In the genomic region with DNA sequence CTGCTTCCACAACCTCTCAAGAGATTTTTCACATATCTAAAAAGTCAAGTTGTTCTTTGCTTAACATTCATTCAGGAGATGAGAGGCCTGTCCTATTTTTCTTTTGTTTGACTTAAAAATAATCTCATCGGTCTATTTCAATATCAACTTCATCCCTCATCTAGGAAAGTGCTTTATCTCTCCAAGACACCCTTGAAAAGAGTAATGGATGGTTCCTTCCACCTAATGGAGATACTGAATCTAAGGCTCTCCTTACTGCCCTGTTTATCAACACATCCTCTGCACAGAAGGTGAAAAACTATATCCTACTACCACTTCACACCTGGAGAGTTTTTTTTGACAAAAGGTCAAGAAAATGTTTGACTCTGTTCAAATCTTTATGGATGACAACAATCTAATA, we compare ENCODE assay signal across 8 cellular contexts. TPM values are rescaled to one million over a fixed set of nuclear protein-coding genes. Genes with fewer than 3 reads are reported as not detected.
DNase-seq lines count a peak whose midpoint lies in the region; ATAC-seq, FAIRE-seq and TF ChIP-seq lines count a peak whose summit lies in the region.

No MANE protein-coding gene starts in this region.

- CTCF ChIA-PET in GM12878 (lab: Yijun Ruan, JAX) = interaction anchor here (0.6 to 14.2 kb wide), 8 partner anchors 19 to 114 kb away, joined by 3 to 213 read pairs (median 10); no protein-coding TSS in a partner anchor

- in situ Hi-C loops in GM12878 (cut with MboI) = no loop called here

- H3K79me1 ChIP-seq in mesenchymal stem cell (replicated peaks; ENCODE audit: low read length, poor library complexity, severe bottlenecking) = peaks cover 1% of the 10 kb centered on the region

- 44% methylated on average over 1 of the region's 1 CpG for WGBS in GM12878 (ENCODE audit: insufficient coverage, insufficient replicate concordance, low lambda C conversion rate, missing lambda C conversion rate)
- 78% methylated on average over 1 of the region's 1 CpG for WGBS in mesenchymal stem cell

- SMC1A ChIA-PET in GM12878 (lab: Charles Lee; ENCODE audit: uncharacterized antibody, unreplicated experiment) = interaction anchor here (0.6 to 8.5 kb wide), 9 partner anchors 20 to 768 kb away, joined by 3 to 140 read pairs (median 13); no protein-coding TSS in a partner anchor

- H2BK15ac ChIP-seq in mesenchymal stem cell (ENCODE audit: low read depth, poor library complexity, severe bottlenecking) = no peak overlapping the region

- H2AK5ac ChIP-seq in mesenchymal stem cell (ENCODE audit: low read length, severe bottlenecking) = no peak overlapping the region

- H3K9me3 ChIP-seq in HUES48 (ENCODE audit: control insufficient read depth, insufficient read depth, low read length) (peaks cover 13% of the 10 kb centered on the region), GM12878 (replicated peaks; ENCODE audit: control insufficient read depth, insufficient read depth, low read length) (peaks cover 6% of the 10 kb centered on the region; the same call in 2 of the 3 replicates), mesenchymal stem cell (ENCODE audit: control insufficient read depth, low read length) (no peaks in the 10 kb centered on the region)

- H3K79me2 ChIP-seq in ACC112 (ENCODE audit: control insufficient read depth, insufficient read depth, low read length, unreplicated experiment) (peaks cover 71% of the 10 kb centered on the region), GM12878 (ENCODE audit: control insufficient read depth, insufficient read depth, low read length) (peaks cover 70% of the 10 kb centered on the region)

- H2AFZ ChIP-seq in ACC112 (ENCODE audit: low read length, unreplicated experiment) (no peak overlapping the region), GM12878 (ENCODE audit: control insufficient read depth, low read depth, low read length) (no peak overlapping the region), mesenchymal stem cell (ENCODE audit: low read depth, low read length) (no peak overlapping the region)

- no peak overlapping the region for H3K4ac ChIP-seq in mesenchymal stem cell (ENCODE audit: low read depth in 1 of 2, low read length in 2 of 2)

- H3K36me3 ChIP-seq in ACC112 (ENCODE audit: insufficient read depth, low read length) (peaks cover 9% of the 10 kb centered on the region), HUES48 (ENCODE audit: control insufficient read depth, insufficient read depth, low read length) (no peaks in the 10 kb centered on the region; the same call in 1 of the 2 replicates), GM12878 (ENCODE audit: control insufficient read depth in 2 of 2, insufficient read depth in 2 of 2, low read length in 1 of 2) (peaks cover 0 to 4% of the 10 kb centered on the region in 2 experiments; a peak in 1 of 4 replicates), mesenchymal stem cell (ENCODE audit: control insufficient read depth in 1 of 2, insufficient read depth in 2 of 2, low read depth in 1 of 2, low read length in 2 of 2) (peaks cover 3 to 21% of the 10 kb centered on the region in 2 experiments)

- H3K27ac ChIP-seq in ACC112 (ENCODE audit: low read depth, low read length) (peak overlapping the region; percentile 96), HUES48 (ENCODE audit: low read depth, low read length) (no peak overlapping the region), GM12878 (ENCODE audit: control insufficient read depth, insufficient read depth) (peak overlapping the region; percentile 99; the same call in 1 of the 2 replicates), mesenchymal stem cell (ENCODE audit: low read length, poor library complexity, severe bottlenecking) (no peak overlapping the region)

- peaks cover 36% of the 10 kb centered on the region for H3K4me1 ChIP-seq in ACC112 (ENCODE audit: control insufficient read depth, insufficient read depth, low read length, unreplicated experiment)
- peaks cover 32% of the 10 kb centered on the region for H3K4me1 ChIP-seq in HUES48 (ENCODE audit: control insufficient read depth, insufficient read depth, low read length)
- peaks cover 12% of the 10 kb centered on the region for H3K4me1 ChIP-seq in GM12878 (ENCODE audit: control insufficient read depth, insufficient read depth, low read length)
- peaks cover 5% of the 10 kb centered on the region for H3K4me1 ChIP-seq in mesenchymal stem cell (ENCODE audit: control insufficient read depth, insufficient read depth, low read depth, low read length)

- H2BK120ac ChIP-seq in mesenchymal stem cell (ENCODE audit: low read depth, low read length) = no peak overlapping the region

- H3K4me3 ChIP-seq in ACC112 (ENCODE audit: low read depth, low read length) (peak overlapping the region; percentile 87), HUES48 (ENCODE audit: low read depth, low read length) (peak overlapping the region; percentile 85), GM12878 (peak overlapping the region; percentile 72), mesenchymal stem cell (ENCODE audit: insufficient read depth in 1 of 2, low read depth in 1 of 2, low read length in 2 of 2) (peak overlapping the region in 1 of 2 experiments; percentile 88)

- no peak overlapping the region for H4K8ac ChIP-seq in mesenchymal stem cell (ENCODE audit: low read length)

- TF ChIP-seq CTCF in GM12878 (IDR thresholded peaks at IDR 0.05 in 2 of 3, conservative IDR thresholded peaks at IDR 0.05 in 1 of 3; ENCODE audit: control insufficient read depth in 2 of 3, extremely low read depth in 1 of 3, insufficient read depth in 1 of 3, low read depth in 3 of 3, low read length in 3 of 3) = no peak

- H3K9ac ChIP-seq in HUES48 (ENCODE audit: low read depth, low read length) (no peak overlapping the region; the same call in 1 of the 2 replicates), GM12878 (ENCODE audit: control insufficient read depth, insufficient read depth, low read length) (peak overlapping the region; percentile 99), mesenchymal stem cell (ENCODE audit: low read length) (peak overlapping the region; percentile 98)

- H3K18ac ChIP-seq in mesenchymal stem cell (ENCODE audit: low read depth in 1 of 2, low read length in 2 of 2) = no peak overlapping the region

- no peak for TF ChIP-seq EP300 in GM12878 (IDR thresholded peaks at IDR 0.05; ENCODE audit: borderline replicate concordance in 1 of 2, control insufficient read depth in 1 of 2, low read depth in 2 of 2, low read length in 2 of 2)

- no peak overlapping the region for H3K14ac ChIP-seq in mesenchymal stem cell (ENCODE audit: low read length in 2 of 2)

- DNase-seq in GM12878 (ENCODE audit: low read depth, low spot score) (no peak), mesenchymal stem cell (peak; percentile 37), EL (no peak), NCI-H1417 treated with DMSO at 0.1 percent for 48 hours (lab: John Stamatoyannopoulos, UW) (no peak)
- no peak for DNase-seq in stimulated activated naive CD4-positive, alpha-beta T cell treated with Interleukin-2 at 50 U/mL for 16 hours (lab: John Stamatoyannopoulos, UW)

- RAD21 ChIA-PET in GM12878 (lab: Charles Lee; ENCODE audit: unreplicated experiment) = interaction anchor here (1.2 to 6.2 kb wide), 7 partner anchors 11 to 97 kb away, joined by 3 to 166 read pairs (median 9); no protein-coding TSS in a partner anchor

- ATAC-seq in GM12878 (no peak), HG03378 (IDR thresholded peaks at IDR 0.05; ENCODE audit: unreplicated experiment) (no peak)

- no TSS peak for BruUV-seq in GM12878 (replicated peaks; lab: Mats Ljungman, UMichigan)

- intact Hi-C loops in GM12878 (cut with micrococcal nuclease; ENCODE audit: unreplicated experiment) = loop anchor here (2.0 to 10.0 kb wide), 2 partner anchors 21 to 133 kb away; partner anchors contain the start of gene AGPS

- no peak for FAIRE-seq in GM12878 (lab: Jason Lieb, UNC)

- no peaks in the 10 kb centered on the region for H3K27me3 ChIP-seq in ACC112 (ENCODE audit: insufficient read depth, low read length)
- no peaks in the 10 kb centered on the region for H3K27me3 ChIP-seq in HUES48 (ENCODE audit: control insufficient read depth, insufficient read depth, low read length)
- no peaks in the 10 kb centered on the region for H3K27me3 ChIP-seq in GM12878 (replicated peaks in 1 of 2; ENCODE audit: control insufficient read depth in 2 of 2, insufficient read depth in 2 of 2, low read length in 1 of 2)
- H3K27me3 ChIP-seq in mesenchymal stem cell (ENCODE audit: control insufficient read depth in 1 of 2, insufficient read depth in 1 of 2, low read length in 2 of 2) = no peaks in the 10 kb centered on the region

- no peak overlapping the region for H2BK12ac ChIP-seq in mesenchymal stem cell (ENCODE audit: low read length in 2 of 2)

- TF ChIP-seq RAD21 in GM12878 (IDR thresholded peaks at IDR 0.05; ENCODE audit: insufficient read depth, low read depth, low read length) = no peak

- POLR2A ChIA-PET in GM12878 (lab: Charles Lee) = interaction anchor here (2.1 to 6.7 kb wide), 4 partner anchors 11 to 97 kb away, joined by 8 to 76 read pairs (median 46); no protein-coding TSS in a partner anchor

- H4K91ac ChIP-seq in mesenchymal stem cell (ENCODE audit: low read length) = no peak overlapping the region

- no peak overlapping the region for H2BK5ac ChIP-seq in mesenchymal stem cell (ENCODE audit: low read depth, low read length, poor library complexity, severe bottlenecking)

- H3K4me2 ChIP-seq in GM12878 (ENCODE audit: control insufficient read depth, insufficient read depth) = peak overlapping the region; percentile 23
- H3K4me2 ChIP-seq in mesenchymal stem cell (ENCODE audit: low read length, poor library complexity, severe bottlenecking) = peak overlapping the region; percentile 72

- H4K20me1 ChIP-seq in GM12878 (ENCODE audit: control insufficient read depth, insufficient read depth) = no peaks in the 10 kb centered on the region

- no peak overlapping the region for H3K23ac ChIP-seq in mesenchymal stem cell (ENCODE audit: low read length in 2 of 2)

- TF ChIP-seq POLR2A in GM12878 (IDR thresholded peaks at IDR 0.05; ENCODE audit: low read depth, low read length) = no peak

RNA-seq across cellular contexts. Expression of gene NFE2L2, which starts 2.4 kb away (rescaled TPM):
- total RNA-seq in GM12878 (2013; cell fraction: nucleolus; rRNA removed) = 84.1 and 88.2 TPM in 2 replicates
- total RNA-seq in GM12878 (2014; rRNA removed) (24.7 and 25.6 TPM in 2 replicates), GM12878 (2014; rRNA removed; fragmentation: Illumina TruSeq; extraction: Trizol) (37.9 and 40.8 TPM in 2 replicates), GM12878 (2021) (33.3 and 34.6 TPM in 2 replicates)
- polyA plus RNA-seq in GM12878 (2011; ENCODE audit: low read depth) = 16.9 TPM
- polyA plus RNA-seq in GM12878 (2011; rRNA removed) (69.8 and 74.4 TPM in 2 replicates), GM12878 (2014; fragmentation: Illumina TruSeq; extraction: Trizol) (53.8 and 62.5 TPM in 2 replicates), GM12878 (2014; fragmentation: Nextera tagmentation; extraction: Ambion mirVana) (10 to 100 TPM; 18.4 to 26.6 TPM), GM12878 (2014; rRNA removed) (23.2 and 28.7 TPM in 2 replicates), GM12878 (2016; fragmentation: Nextera tagmentation; extraction: Ambion mirVana) (10 to 100 TPM; 41.1 to 43.9 TPM)
- 42.8 and 43.2 TPM in 2 replicates for polyA plus RNA-seq in GM12878 (2011; cell fraction: cytosol; rRNA removed)
- polyA plus RNA-seq in GM12878 (2011; cell fraction: nucleus; rRNA removed) = 42.6 and 56.3 TPM in 2 replicates
- 19.1 and 28.9 TPM in 2 replicates for polyA plus RNA-seq in GM12878 (2012)
- polyA minus RNA-seq in GM12878 (2011; rRNA and poly(A)+ RNA removed) = 60.6 and 80.9 TPM in 2 replicates
- 21.4 and 27.0 TPM in 2 replicates for polyA minus RNA-seq in GM12878 (2011; cell fraction: cytosol; rRNA and poly(A)+ RNA removed)
- 28.7 and 37.0 TPM in 2 replicates for polyA minus RNA-seq in GM12878 (2011; cell fraction: nucleus; rRNA and poly(A)+ RNA removed)
- polyA plus RNA-seq in mesenchymal stem cell (2013, experiment 1 of 2) = 73.3 TPM
- polyA plus RNA-seq in mesenchymal stem cell (2013, experiment 2 of 2) = 78.2 TPM

RNA-seq across cellular contexts. Expression of gene HNRNPA3, which starts 49.5 kb away (rescaled TPM):
- 156 and 159 TPM in 2 replicates for total RNA-seq in GM12878 (2013; cell fraction: nucleolus; rRNA removed)
- total RNA-seq in GM12878 (2014; rRNA removed) (38.3 and 40.4 TPM in 2 replicates), GM12878 (2014; rRNA removed; fragmentation: Illumina TruSeq; extraction: Trizol) (64.5 and 69.7 TPM in 2 replicates), GM12878 (2021) (267 and 271 TPM in 2 replicates)
- 136 TPM for polyA plus RNA-seq in GM12878 (2011; ENCODE audit: low read depth)
- polyA plus RNA-seq in GM12878 (2011; rRNA removed) (191 and 282 TPM in 2 replicates), GM12878 (2014; fragmentation: Illumina TruSeq; extraction: Trizol) (343 and 435 TPM in 2 replicates), GM12878 (2014; fragmentation: Nextera tagmentation; extraction: Ambion mirVana) (100 to 1,000 TPM; 221 to 285 TPM), GM12878 (2014; rRNA removed) (293 and 302 TPM in 2 replicates), GM12878 (2016; fragmentation: Nextera tagmentation; extraction: Ambion mirVana) (100 to 1,000 TPM; 135 to 141 TPM)
- 65.8 TPM in 2 replicates for polyA plus RNA-seq in GM12878 (2011; cell fraction: cytosol; rRNA removed)
- 99.4 and 152 TPM in 2 replicates for polyA plus RNA-seq in GM12878 (2011; cell fraction: nucleus; rRNA removed)
- polyA plus RNA-seq in GM12878 (2012) = 279 and 381 TPM in 2 replicates
- 25.9 and 39.1 TPM in 2 replicates for polyA minus RNA-seq in GM12878 (2011; rRNA and poly(A)+ RNA removed)
- 29.8 and 31.5 TPM in 2 replicates for polyA minus RNA-seq in GM12878 (2011; cell fraction: cytosol; rRNA and poly(A)+ RNA removed)
- polyA minus RNA-seq in GM12878 (2011; cell fraction: nucleus; rRNA and poly(A)+ RNA removed) = 37.6 and 51.6 TPM in 2 replicates
- 192 TPM for polyA plus RNA-seq in mesenchymal stem cell (2013, experiment 1 of 2)
- 202 TPM for polyA plus RNA-seq in mesenchymal stem cell (2013, experiment 2 of 2)

Comparison
In these comparisons a context has a peak if more than half of its experiments do, and no peak if none do; other contexts are left out.
1. H3K27ac ChIP-seq: peak in ACC112 (single experiment) and GM12878 (single experiment); none in HUES48 (single experiment) and mesenchymal stem cell (single experiment).